8 cellular contexts compared by ENCODE assay signal in the genomic region with DNA sequence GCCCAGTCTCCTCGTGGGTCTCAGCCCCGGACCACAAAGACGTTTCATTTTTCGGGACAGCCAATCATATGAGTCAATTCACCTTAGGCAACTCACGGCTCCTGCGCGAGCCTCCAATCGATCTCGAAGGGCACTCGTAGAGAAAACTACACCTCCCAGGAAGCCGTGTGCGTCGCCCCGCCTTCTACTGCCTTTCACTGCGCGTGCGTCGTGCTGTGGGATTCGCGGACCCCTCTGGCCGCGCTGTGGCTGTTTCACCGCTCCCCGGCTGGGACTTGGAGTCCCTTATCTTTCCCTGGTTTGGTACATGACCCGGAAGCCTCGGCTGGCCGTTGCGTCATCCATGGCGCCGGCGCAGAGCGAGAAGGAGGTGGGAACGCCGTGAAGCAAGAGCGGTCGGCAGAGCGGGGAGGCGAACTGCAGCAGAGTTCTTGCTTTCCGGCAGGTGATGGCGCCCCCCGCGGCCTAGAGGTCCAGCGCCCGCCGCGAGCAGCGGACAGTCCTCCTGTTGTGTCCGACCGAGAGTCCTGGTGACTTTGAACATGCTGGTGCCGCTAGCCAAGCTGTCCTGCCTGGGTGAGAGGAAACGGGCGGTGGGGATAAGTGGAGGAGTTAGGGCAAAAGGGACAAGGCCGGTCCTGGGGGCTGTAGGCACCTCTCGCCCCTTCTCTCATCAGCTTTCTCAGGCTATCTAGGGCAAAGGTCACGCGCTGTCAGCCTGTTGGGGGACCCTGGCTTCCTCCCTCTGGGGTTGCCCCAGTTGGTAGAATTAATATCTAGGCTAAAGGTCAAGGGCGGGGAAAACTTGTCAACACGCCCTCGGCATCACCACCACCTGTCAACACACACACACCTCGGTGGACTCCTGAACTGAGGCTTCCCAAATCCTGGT. TPM values are rescaled to one million over a fixed set of nuclear protein-coding genes. Genes with fewer than 3 reads are reported as not detected.
DNase-seq lines count a peak whose midpoint lies in the region; ATAC-seq and TF ChIP-seq lines count a peak whose summit lies in the region.

A gene (plus strand): TSS at position 382 of the 892 bp plus-strand sequence. CDS start 161 bp downstream, at position 543.

- peaks cover 0 to 47% (median 20%) of the 10 kb centered on the region in 12 donors for H3K4me1 ChIP-seq in heart left ventricle

- H3K27ac Mint-ChIP-seq in type B pancreatic cell, result peak within 1 kb of the TSS; percentile 98

- intact Hi-C loops in T-helper 1 cell treated with Interleukin-12 subunit alpha and Interleukin-12 subunit beta and Interleukin-4 antibody, amounts not matched to agents 30 ng/mL and 1 ng/mL, for 36 hours (cut with micrococcal nuclease), result loop anchor here (1.0 to 5.0 kb wide), 8 partner anchors 51 to 534 kb away; a partner anchor contains a TSS
- intact Hi-C loops in heart left ventricle (cut with DNase I), result loop anchor here in 2 of 10 donors (5.0 kb wide), 2 partner anchors 95 to 500 kb away; a partner anchor contains a TSS

- peak in 1 of 2 donors; percentile 87 for TF ChIP-seq POLR2A in heart left ventricle (IDR thresholded peaks at IDR 0.05)

- TF ChIP-seq CTCF in GM13976 (IDR thresholded peaks at IDR 0.05; ENCODE audit: borderline replicate concordance, control extremely low read depth, extremely low read depth, insufficient read depth, missing control alignments), result peak; percentile 89
- peak; percentile 44 to 84 (median 62) for TF ChIP-seq CTCF in heart left ventricle (IDR thresholded peaks at IDR 0.05)
- TF ChIP-seq CTCF in type B pancreatic cell (conservative IDR thresholded peaks at IDR 0.05), result peak; percentile 74

- H3K4me3 Mint-ChIP-seq in type B pancreatic cell, result peak within 1 kb of the TSS; percentile 99

- 0 to 2% (median 1%) methylated on average over 48 to 60 of the region's 60 CpGs for WGBS in heart left ventricle, 4 donors

- H3K36me3 Mint-ChIP-seq in type B pancreatic cell, result peaks cover 3% of the 10 kb centered on the region

- peaks cover 19% of the 10 kb centered on the region for H3K4me1 Mint-ChIP-seq in type B pancreatic cell (ENCODE audit: unreplicated experiment)

- no peaks in the 10 kb centered on the region for H3K27me3 Mint-ChIP-seq in type B pancreatic cell

- peak within 1 kb of the TSS; percentile 61 to 91 (median 80) for H3K4me3 ChIP-seq in heart left ventricle

- no peaks in the 10 kb centered on the region for H3K9me3 ChIP-seq in heart left ventricle

- peak; percentile 78 for ATAC-seq in HG02870 (IDR thresholded peaks at IDR 0.05; ENCODE audit: unreplicated experiment)
- peak; percentile 92 to 96 (median 95) for ATAC-seq in heart left ventricle

- H3K27me3 ChIP-seq in heart left ventricle, result no peaks in the 10 kb centered on the region

- DNase-seq in GM13976 (ENCODE audit: low spot score) (peak; percentile 95), NCI-H146 (lab: John Stamatoyannopoulos, UW) (peak; percentile 98), amniotic epithelial cell (ENCODE audit: low read depth) (peak; percentile 99), heart left ventricle (peak; percentile 99 to 100 (median 100)), pons (ENCODE audit: low spot score) (peak; percentile 99), type B pancreatic cell (ENCODE audit: extremely low spot score, unreplicated experiment) (peak; percentile 98)

- in situ Hi-C loops in GM13976 (cut with MboI; ENCODE audit: low sequenced_read_pairs, unreplicated experiment), result no loop called here

- peaks cover 0 to 8% (median 0%) of the 10 kb centered on the region in 9 donors for H3K36me3 ChIP-seq in heart left ventricle

- peak within 1 kb of the TSS; percentile 93 to 98 (median 96) for H3K27ac ChIP-seq in heart left ventricle

- H3K9me3 Mint-ChIP-seq in type B pancreatic cell, result no peaks in the 10 kb centered on the region

RNA-seq across cellular contexts. Expression of the gene that starts here (rescaled TPM):
- total RNA-seq in T-helper 1 cell treated with Interleukin-12 subunit alpha and Interleukin-12 subunit beta and Interleukin-4 antibody, amounts not matched to agents 30 ng/mL and 1 ng/mL, for 36 hours, result 20.3 and 27.0 TPM in 2 replicates
- total RNA-seq in heart left ventricle (100 to 1,000 TPM; 116 to 289 (median 221) TPM), type B pancreatic cell (ENCODE audit: low replicate concordance) (32.5 and 42.2 TPM in 2 replicates)
- polyA plus RNA-seq in heart left ventricle, result 100 to 1,000 TPM in 1 of 2 donors, 10 to 100 TPM in 1; 56.1 to 259 TPM

Comparison
In these comparisons a context has a peak if more than half of its experiments do, and no peak if none do; other contexts are left out.
1. Peak in every context shown above with its lines: DNase-seq, ATAC-seq, H3K4me3 ChIP-seq and H3K27ac ChIP-seq.